18 cellular contexts compared by ENCODE assay signal in the genomic region with DNA sequence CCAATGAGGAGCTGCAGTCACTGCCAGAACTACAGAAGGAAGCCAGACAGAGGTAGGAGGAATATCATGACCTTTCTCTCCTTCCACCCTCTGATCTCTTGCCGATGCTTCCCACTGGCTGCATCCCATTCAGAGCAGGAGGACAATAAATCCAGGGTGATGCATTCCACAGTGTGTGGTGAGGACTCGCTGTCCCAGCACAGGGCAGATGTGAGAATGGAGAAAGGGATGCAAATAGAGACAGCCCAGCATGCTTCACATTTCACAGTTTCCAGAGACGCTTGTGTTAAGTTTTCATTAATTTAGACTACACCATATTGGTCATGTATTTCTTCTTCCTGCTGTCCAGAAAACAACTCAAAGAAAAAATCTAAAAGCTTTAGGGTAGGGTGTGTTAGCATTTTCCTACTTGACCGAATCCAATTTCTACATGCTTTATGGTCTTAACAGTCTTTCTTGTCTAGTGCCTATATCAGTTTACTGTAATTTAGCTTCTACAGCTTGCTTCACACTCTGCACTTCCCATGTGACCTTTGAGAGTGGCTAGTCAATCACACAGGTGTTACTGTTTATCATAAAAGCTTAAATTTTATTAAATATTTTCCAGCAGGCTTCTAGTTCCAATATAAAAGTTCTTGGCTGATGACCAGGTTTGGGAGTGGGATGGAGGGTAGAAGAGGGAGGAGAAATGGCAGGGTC.
"Had no signal": no experiment of that assay in that cellular context is flagged by ENCODE, and none has a peak within 500 bp of the region (broad histone marks: within the 10 kb centered on the region; RNA-seq: fewer than 3 reads in every experiment).

No MANE protein-coding gene starts in this region.

- H3K4me1 ChIP-seq: colonic mucosa, prostate gland had no signal

- DNase-seq: activated CD4-positive, alpha-beta memory T cell treated with anti-CD3 and anti-CD28 coated beads, Interleukin-2, amount 10 ng/mL, durations not matched to agents 7 days and 5 days; activated CD4-positive, alpha-beta T cell treated with anti-CD3 and anti-CD28 coated beads for 4 hours; activated CD8-positive, alpha-beta memory T cell treated with anti-CD3 and anti-CD28 coated beads, Interleukin-2, amount 10 ng/mL, durations not matched to agents 7 days and 5 days; activated naive CD8-positive, alpha-beta T cell treated with anti-CD3 and anti-CD28 coated beads, Interleukin-2, amount 10 ng/mL, durations not matched to agents 7 days and 5 days; central memory CD4-positive, alpha-beta T cell; foreskin melanocyte; glutamatergic neuron; hippocampal formation; left lung; naive thymus-derived CD8-positive, alpha-beta T cell; occipital lobe; upper lobe of left lung had no signal

- ATAC-seq: activated CD8-positive, alpha-beta memory T cell treated with anti-CD3 and anti-CD28 coated beads, Interleukin-2, amount 10 ng/mL, durations not matched to agents 7 days and 5 days; left lung; naive thymus-derived CD8-positive, alpha-beta T cell had no signal

- H3K27me3 ChIP-seq: brain microvascular endothelial cell, colonic mucosa, left lung, right atrium auricular region, upper lobe of left lung had no signal

- H3K36me3 ChIP-seq: brain microvascular endothelial cell, colonic mucosa, prostate gland, thoracic aorta had no signal

- H3K4me3 ChIP-seq: colonic mucosa, left lung, prostate gland, right atrium auricular region, skin epidermis, thoracic aorta, upper lobe of left lung had no signal

- H3K9me3 ChIP-seq: colonic mucosa, left lung, prostate gland, right atrium auricular region, thoracic aorta, upper lobe of left lung had no signal

- H3K27ac ChIP-seq: brain microvascular endothelial cell, colonic mucosa, left lung, prostate gland, right atrium auricular region, skin epidermis, thoracic aorta had no signal
